ENCODE assay signal across 25 cellular contexts in genomic region chrX:154791951-154792350, GRCh38. TPM values are rescaled to one million over a fixed set of nuclear protein-coding genes. Genes with fewer than 3 reads are reported as not detected.
"Had no signal": no experiment of that assay in that cellular context is flagged by ENCODE, and none has a peak within 500 bp of the region (broad histone marks: within the 10 kb centered on the region; RNA-seq: fewer than 3 reads in every experiment).

No MANE protein-coding gene starts in this region.

- DNase-seq: activated CD4-positive, alpha-beta T cell treated with anti-CD3 and anti-CD28 coated beads, Interleukin-2, amount 50 U/mL, for 1 hour; activated CD8-positive, alpha-beta memory T cell treated with anti-CD3 and anti-CD28 coated beads, Interleukin-2, amount 10 ng/mL, durations not matched to agents 7 days and 5 days; activated gamma-delta T cell treated with Interleukin-2 at 50 U/mL for 16 hours; activated naive CD4-positive, alpha-beta T cell treated with anti-CD3 and anti-CD28 coated beads, Interleukin-2, amount 10 ng/mL, durations not matched to agents 7 days and 5 days; activated naive CD8-positive, alpha-beta T cell treated with anti-CD3 and anti-CD28 coated beads, Interleukin-2, amount 10 ng/mL, durations not matched to agents 7 days and 5 days; activated T-cell treated with anti-CD3 and anti-CD28 coated beads, Interleukin-2, amount 50 U/mL, for 4 hours; aorta; central memory CD4-positive, alpha-beta T cell; Kasumi-1; KBM-7; NCI-H1105 treated with DMSO at 0.1 percent for 48 hours; NCI-H1436 treated with DMSO at 0.1 percent for 48 hours; NCI-H187; NCI-H2081 treated with DMSO at 0.1 percent for 48 hours; NCI-H446; NCI-H524 treated with DMSO at 0.1 percent for 48 hours; NCI-H774; RPMI8226; T-cell had no signal

- H3K4me3 ChIP-seq: breast epithelium, SK-N-MC had no signal

- H3K27ac Mint-ChIP-seq: activated CD8-positive, alpha-beta memory T cell treated with anti-CD3 and anti-CD28 coated beads, Interleukin-2, amount 10 ng/mL, durations not matched to agents 7 days and 5 days; activated naive CD4-positive, alpha-beta T cell treated with anti-CD3 and anti-CD28 coated beads, Interleukin-2, amount 10 ng/mL, durations not matched to agents 7 days and 5 days; activated naive CD8-positive, alpha-beta T cell treated with anti-CD3 and anti-CD28 coated beads, Interleukin-2, amount 10 ng/mL, durations not matched to agents 7 days and 5 days; activated T-helper 2 cell treated with anti-CD3 and anti-CD28 coated beads, Interferon-gamma antibody, Interleukin-2, Interleukin-4, amounts not matched to agents 10 μg/mL and 5 μg/mL and 100 μg/mL, durations not matched to agents 14 hours and 24 hours and 36 hours; T-cell; WTC11 had no signal

- H3K27me3 Mint-ChIP-seq: activated CD8-positive, alpha-beta memory T cell treated with anti-CD3 and anti-CD28 coated beads, Interleukin-2, amount 10 ng/mL, durations not matched to agents 7 days and 5 days; activated naive CD4-positive, alpha-beta T cell treated with anti-CD3 and anti-CD28 coated beads, Interleukin-2, amount 10 ng/mL, durations not matched to agents 7 days and 5 days; activated naive CD8-positive, alpha-beta T cell treated with anti-CD3 and anti-CD28 coated beads, Interleukin-2, amount 10 ng/mL, durations not matched to agents 7 days and 5 days had no signal

- H3K9me3 ChIP-seq: breast epithelium had no signal

- H3K4me3 Mint-ChIP-seq: activated CD8-positive, alpha-beta memory T cell treated with anti-CD3 and anti-CD28 coated beads, Interleukin-2, amount 10 ng/mL, durations not matched to agents 7 days and 5 days; activated naive CD4-positive, alpha-beta T cell treated with anti-CD3 and anti-CD28 coated beads, Interleukin-2, amount 10 ng/mL, durations not matched to agents 7 days and 5 days; activated naive CD8-positive, alpha-beta T cell treated with anti-CD3 and anti-CD28 coated beads, Interleukin-2, amount 10 ng/mL, durations not matched to agents 7 days and 5 days; activated T-cell treated with anti-CD3 and anti-CD28 coated beads, Interleukin-2, amount 50 U/mL, for 4 hours; T-cell; WTC11 had no signal

- H3K36me3 ChIP-seq: breast epithelium had no signal

- ATAC-seq: activated CD8-positive, alpha-beta memory T cell treated with anti-CD3 and anti-CD28 coated beads, Interleukin-2, amount 10 ng/mL, durations not matched to agents 7 days and 5 days; Right ventricle myocardium inferior; T-cell; WTC11 had no signal

- H3K4me1 ChIP-seq: breast epithelium had no signal

- H3K36me3 Mint-ChIP-seq: WTC11 had no signal

- H3K27ac ChIP-seq: breast epithelium, SK-N-MC had no signal

- H3K9me3 Mint-ChIP-seq: activated naive CD4-positive, alpha-beta T cell treated with anti-CD3 and anti-CD28 coated beads, Interleukin-2, amount 10 ng/mL, durations not matched to agents 7 days and 5 days; activated naive CD8-positive, alpha-beta T cell treated with anti-CD3 and anti-CD28 coated beads, Interleukin-2, amount 10 ng/mL, durations not matched to agents 7 days and 5 days; activated T-cell treated with anti-CD3 and anti-CD28 coated beads, Interleukin-2, amount 50 U/mL, for 4 hours; activated T-helper 2 cell treated with anti-CD3 and anti-CD28 coated beads, Interferon-gamma antibody, Interleukin-2, Interleukin-4, amounts not matched to agents 10 μg/mL and 5 μg/mL and 100 μg/mL, durations not matched to agents 14 hours and 24 hours and 36 hours; T-cell; WTC11 had no signal

RNA-seq across cellular contexts. Expression of gene SMIM9, which starts 42.5 kb away (rescaled TPM):
- total RNA-seq: activated T-cell treated with anti-CD3 and anti-CD28 coated beads, Interleukin-2, amount 50 U/mL, for 4 hours; activated T-helper 2 cell treated with anti-CD3 and anti-CD28 coated beads, Interferon-gamma antibody, Interleukin-2, Interleukin-4, amounts not matched to agents 10 μg/mL and 5 μg/mL and 100 μg/mL, durations not matched to agents 14 hours and 24 hours and 36 hours; breast epithelium; OCI-LY7; Right ventricle myocardium inferior; T-cell; WTC11 had no signal
- polyA plus RNA-seq: aorta had no signal
